Comparison of ENCODE assay signal across 8 cellular contexts in genomic region chr17:45149037-45149668, GRCh38. TPM values are rescaled to one million over a fixed set of nuclear protein-coding genes. Genes with fewer than 3 reads are reported as not detected.
A peak's percentile ranks its signal among the peaks of the same experiment; 100 is the strongest.
DNase-seq lines count a peak whose midpoint lies in the region; ATAC-seq and FAIRE-seq lines count a peak whose summit lies in the region.

No MANE protein-coding gene starts in this region.

- peak overlapping the region; percentile 75 to 85 for H3K4me3 ChIP-seq in small intestine (ENCODE audit: low read depth in 1 of 2, low read length in 2 of 2)

- no peak for FAIRE-seq in small intestine (lab: Jason Lieb, UNC)

- ATAC-seq in HG02642 (IDR thresholded peaks at IDR 0.05; ENCODE audit: poor library complexity, unreplicated experiment): peak; percentile 27

- no peaks in the 10 kb centered on the region for H3K9me3 Mint-ChIP-seq in immature natural killer cell

- H3K36me3 ChIP-seq in small intestine (ENCODE audit: control insufficient read depth in 2 of 2, insufficient read depth in 2 of 2, low read length in 2 of 2): no peaks in the 10 kb centered on the region

- 0 to 1% (median 0%) methylated on average over 31 to 32 of the region's 32 CpGs for WGBS in small intestine, 3 donors

- no peaks in the 10 kb centered on the region for H3K27me3 ChIP-seq in small intestine (ENCODE audit: control insufficient read depth in 2 of 2, insufficient read depth in 2 of 2, low read length in 2 of 2)

- H3K36me3 Mint-ChIP-seq in immature natural killer cell: no peaks in the 10 kb centered on the region

- H3K27me3 Mint-ChIP-seq in immature natural killer cell (ENCODE audit: low read depth in 3 of 3): peaks cover 20 to 34% (median 32%) of the 10 kb centered on the region in 3 donors

- H3K9me3 ChIP-seq in small intestine (ENCODE audit: control insufficient read depth, low read depth): no peaks in the 10 kb centered on the region

- H3K4me1 ChIP-seq in small intestine (ENCODE audit: control insufficient read depth in 2 of 2, insufficient read depth in 1 of 2, low read depth in 1 of 2, low read length in 1 of 2): peaks cover 3 to 10% of the 10 kb centered on the region in 2 donors

- H3K27ac Mint-ChIP-seq in immature natural killer cell: peak overlapping the region; percentile 99 to 100 (median 100)

- H3K4me1 Mint-ChIP-seq in immature natural killer cell: peaks cover 54 to 67% of the 10 kb centered on the region in 2 donors

- peak overlapping the region; percentile 90 to 95 for H3K27ac ChIP-seq in small intestine (ENCODE audit: low read depth in 1 of 2, low read length in 1 of 2)

- DNase-seq in DMS 273 treated with DMSO at 0.1 percent for 48 hours (lab: John Stamatoyannopoulos, UW) (peak; percentile 48), NCI-H345 (lab: John Stamatoyannopoulos, UW) (peak; percentile 78), immature natural killer cell (peak; percentile 73 to 76 (median 73)), small intestine (peak; percentile 84), HPDE6-E6E7 (ENCODE audit: extremely low spot score) (no peak)
- peak; percentile 65 for DNase-seq in activated CD4-positive, CD25-positive, alpha-beta regulatory T cell treated with anti-CD3 and anti-CD28 coated beads, Interleukin-2, amount 50 U/mL, for 16 hours (ENCODE audit: low read depth, low spot score)
- peak; percentile 67 for DNase-seq in central memory CD4-positive, alpha-beta T cell

- peak overlapping the region; percentile 91 to 100 (median 98) for H3K4me3 Mint-ChIP-seq in immature natural killer cell

RNA-seq across cellular contexts. Expression of gene HEXIM1, which starts 0.9 kb away (rescaled TPM):
- polyA plus RNA-seq in immature natural killer cell: 1 to 10 TPM; 1.1 to 7.2 (median 3.0) TPM
- 10 to 100 TPM; 17.5 to 51.7 (median 46.5) TPM for polyA plus RNA-seq in small intestine

RNA-seq across cellular contexts. Expression of gene HEXIM2, which starts 12.5 kb away (rescaled TPM):
- polyA plus RNA-seq in immature natural killer cell: 1 to 10 TPM; 1.9 to 7.4 (median 5.6) TPM
- 10 to 100 TPM; 11.2 to 13.3 (median 13.0) TPM for polyA plus RNA-seq in small intestine

RNA-seq across cellular contexts. Expression of gene ACBD4, which starts 13.7 kb away (rescaled TPM):
- polyA plus RNA-seq in immature natural killer cell (10 to 100 TPM in 2 of 3 donors, 1 to 10 TPM in 1; 7.9 to 11.2 (median 10.4) TPM), small intestine (100 to 1,000 TPM in 2 of 3 donors, 10 to 100 TPM in 1; 21.1 to 184 (median 165) TPM)

RNA-seq across cellular contexts. Expression of gene PLCD3, which starts 16.8 kb away (rescaled TPM):
- polyA plus RNA-seq in immature natural killer cell: under 1 TPM in 1 of 3 donors, not detected in 2; 0.75 TPM
- 10 to 100 TPM in 2 of 3 donors, 1 to 10 TPM in 1; 7.8 to 11.9 (median 10.5) TPM for polyA plus RNA-seq in small intestine
